10 cellular contexts compared by ENCODE assay signal in genomic region chr9:109381011-109381729, GRCh38.
DNase-seq lines count a peak whose midpoint lies in the region; ATAC-seq and TF ChIP-seq lines count a peak whose summit lies in the region.
"Had no signal": no experiment of that assay in that cellular context is flagged by ENCODE, and none has a peak within 500 bp of the region (broad histone marks: within the 10 kb centered on the region; RNA-seq: fewer than 3 reads in every experiment).

No MANE protein-coding gene starts in this region.

- H3K4me3 ChIP-seq in adrenal gland, result no peak overlapping the region
- H3K4me3 ChIP-seq in CD8-positive, alpha-beta memory T cell (ENCODE audit: low read length), result no peak overlapping the region

- peak overlapping the region in 1 of 5 donors; percentile 3 for H3K27ac ChIP-seq in adrenal gland
- no peak overlapping the region for H3K27ac ChIP-seq in CD8-positive, alpha-beta memory T cell (ENCODE audit: low read depth, low read length)

- TF ChIP-seq POLR2A in adrenal gland (IDR thresholded peaks at IDR 0.05), result no peak

- H3K4me1 Mint-ChIP-seq in CD8-positive, alpha-beta memory T cell, result no peaks in the 10 kb centered on the region
- H3K4me1 Mint-ChIP-seq: brain had no signal

- no peak overlapping the region for H3K27ac Mint-ChIP-seq in CD8-positive, alpha-beta memory T cell
- H3K27ac Mint-ChIP-seq: brain had no signal

- WGBS in adrenal gland, 4 donors, result 67 to 80% (median 74%) methylated on average over 11 to 13 of the region's 13 CpGs

- H3K4me1 ChIP-seq in adrenal gland (replicated peaks in 1 of 2), result no peaks in the 10 kb centered on the region
- H3K4me1 ChIP-seq in CD8-positive, alpha-beta memory T cell (ENCODE audit: insufficient read depth, low read length), result no peaks in the 10 kb centered on the region

- ATAC-seq in HG02981 (IDR thresholded peaks at IDR 0.05; ENCODE audit: unreplicated experiment), result peak; percentile 51

- in situ Hi-C loops in Caki2 (cut with HindIII; ENCODE audit: low pct_unique_long_range_greater_than_20kb, low sequenced_read_pairs), result no loop called here

- DNase-seq in Caki2 (ENCODE audit: low read depth) (peak; percentile 53), GM19240 (ENCODE audit: insufficient read length, low spot score) (peak; percentile 13), adrenal gland (peak; percentile 33 to 85 (median 72)), NCI-H1048 (lab: John Stamatoyannopoulos, UW) (no peak), occipital lobe (lab: John Stamatoyannopoulos, UW) (no peak), NCI-H446 treated with DMSO at 0.1 percent for 48 hours (lab: John Stamatoyannopoulos, UW) (no peak)
- no peak for DNase-seq in CD8-positive, alpha-beta memory T cell
- DNase-seq: NCI-H2107 had no signal

- no peak overlapping the region for H3K4me3 Mint-ChIP-seq in CD8-positive, alpha-beta memory T cell
- H3K4me3 Mint-ChIP-seq: brain had no signal

- no peaks in the 10 kb centered on the region for H3K27me3 ChIP-seq in adrenal gland
- H3K27me3 ChIP-seq in CD8-positive, alpha-beta memory T cell (ENCODE audit: insufficient read depth, low read length, poor library complexity, severe bottlenecking), result no peaks in the 10 kb centered on the region

- H3K36me3 ChIP-seq in adrenal gland (replicated peaks in 1 of 2), result no peaks in the 10 kb centered on the region
- no peaks in the 10 kb centered on the region for H3K36me3 ChIP-seq in CD8-positive, alpha-beta memory T cell (ENCODE audit: insufficient read depth, low read length)

- intact Hi-C loops in adrenal gland (cut with DNase I), result no loop called here

- TF ChIP-seq CTCF in adrenal gland (IDR thresholded peaks at IDR 0.05), result no peak

- H3K36me3 Mint-ChIP-seq in CD8-positive, alpha-beta memory T cell, result no peaks in the 10 kb centered on the region

- POLR2A ChIA-PET in CD8-positive, alpha-beta memory T cell (lab: Charles Lee), result no interaction called here

- H3K27me3 Mint-ChIP-seq in CD8-positive, alpha-beta memory T cell, result peaks cover 7 to 22% of the 10 kb centered on the region in 2 donors

- CTCF ChIA-PET in CD8-positive, alpha-beta memory T cell (lab: Charles Lee), result no interaction called here

- H3K9me3 ChIP-seq in adrenal gland (replicated peaks in 1 of 3), result no peaks in the 10 kb centered on the region
- no peaks in the 10 kb centered on the region for H3K9me3 ChIP-seq in CD8-positive, alpha-beta memory T cell (ENCODE audit: low read length)

- no peaks in the 10 kb centered on the region for H3K9me3 Mint-ChIP-seq in CD8-positive, alpha-beta memory T cell

Comparison
In these comparisons a context has a peak if more than half of its experiments do, and no peak if none do; other contexts are left out.
1. DNase-seq: peak in Caki2 (single experiment), GM19240 (single experiment) and adrenal gland (7 of 7); none in NCI-H1048 (single experiment), CD8-positive, alpha-beta memory T cell (0 of 5), occipital lobe (single experiment) and NCI-H446 treated with DMSO at 0.1 percent for 48 hours (single experiment).